In genomic region chr1:98870959-98871903, GRCh38 we compare ENCODE assay signal across 8 cellular contexts.
DNase-seq lines count a peak whose midpoint lies in the region; ATAC-seq and TF ChIP-seq lines count a peak whose summit lies in the region.

No MANE protein-coding gene starts in this region.

- H3K18ac ChIP-seq in H9 (ENCODE audit: insufficient read length, low read depth, low read length): no peak overlapping the region

- H4K20me1 ChIP-seq in H9 (ENCODE audit: control insufficient read depth, insufficient read depth, insufficient read length): no peaks in the 10 kb centered on the region
- H4K20me1 ChIP-seq in MM.1S (ENCODE audit: insufficient read depth, low read length): no peaks in the 10 kb centered on the region
- H4K20me1 ChIP-seq in neural progenitor cell (ENCODE audit: low read depth): no peaks in the 10 kb centered on the region

- H3K4me3 Mint-ChIP-seq in H9 (no peak overlapping the region), neural progenitor cell (no peak overlapping the region), glutamatergic neuron (ENCODE audit: unreplicated experiment) (no peak overlapping the region)
- H3K4me3 Mint-ChIP-seq in activated T-helper 2 cell treated with anti-CD3 and anti-CD28 coated beads, Interferon-gamma antibody, Interleukin-2, Interleukin-4, amounts not matched to agents 10 μg/mL and 5 μg/mL and 100 μg/mL, durations not matched to agents 14 hours and 24 hours and 36 hours (ENCODE audit: low read depth): peak overlapping the region; percentile 60

- H4K91ac ChIP-seq in H9 (ENCODE audit: insufficient read length, low read depth, low read length): no peak overlapping the region

- TF ChIP-seq CTCF in H9 (conservative IDR thresholded peaks at IDR 0.05) (no peak), MM.1S (IDR thresholded peaks at IDR 0.05; ENCODE audit: low read length) (no peak), neural progenitor cell (IDR thresholded peaks at IDR 0.05) (no peak), glutamatergic neuron (IDR thresholded peaks at IDR 0.05; ENCODE audit: partially characterized antibody, unreplicated experiment) (no peak)

- H3K9me3 ChIP-seq in H9 (ENCODE audit: control insufficient read depth, low read depth, low read length): peaks cover 5% of the 10 kb centered on the region
- no peaks in the 10 kb centered on the region for H3K9me3 ChIP-seq in MM.1S (replicated peaks; ENCODE audit: insufficient read depth, low read length)
- no peaks in the 10 kb centered on the region for H3K9me3 ChIP-seq in neural progenitor cell (ENCODE audit: low read depth)

- H3K9ac ChIP-seq in H9 (ENCODE audit: extremely low read depth, insufficient read length, low read length): no peak overlapping the region
- H3K9ac ChIP-seq in MM.1S (ENCODE audit: low read length): no peak overlapping the region
- H3K9ac ChIP-seq in neural progenitor cell: no peak overlapping the region

- H3K79me2 ChIP-seq in H9 (ENCODE audit: insufficient read depth, low read length): no peaks in the 10 kb centered on the region
- H3K79me2 ChIP-seq in MM.1S (ENCODE audit: low read length): no peaks in the 10 kb centered on the region
- H3K79me2 ChIP-seq in neural progenitor cell (ENCODE audit: low read depth): no peaks in the 10 kb centered on the region

- no peak overlapping the region for H2BK5ac ChIP-seq in H9 (ENCODE audit: insufficient read length, low read length)

- H3K27ac ChIP-seq in H9 (ENCODE audit: insufficient read length, low read depth, low read length): no peak overlapping the region
- H3K27ac ChIP-seq in MM.1S (ENCODE audit: low read length): peak overlapping the region; percentile 52; the same call in 1 of the 2 replicates
- no peak overlapping the region for H3K27ac ChIP-seq in neural progenitor cell

- H3K4me2 ChIP-seq in H9 (ENCODE audit: insufficient read depth, insufficient read length, low read length): no peak overlapping the region
- peak overlapping the region; percentile 59; the same call in 1 of the 2 replicates for H3K4me2 ChIP-seq in MM.1S (ENCODE audit: low read depth, low read length)
- no peak overlapping the region for H3K4me2 ChIP-seq in neural progenitor cell

- H3K23ac ChIP-seq in H9 (ENCODE audit: insufficient read length, low read depth, low read length): no peak overlapping the region

- no peak overlapping the region for H2BK12ac ChIP-seq in H9 (ENCODE audit: insufficient read length, low read depth, low read length)

- H3K4me1 Mint-ChIP-seq in H9: peaks cover 0 to 8% of the 10 kb centered on the region in 2 experiments; a peak in 3 of 4 replicates
- H3K4me1 Mint-ChIP-seq in activated T-helper 2 cell treated with anti-CD3 and anti-CD28 coated beads, Interferon-gamma antibody, Interleukin-2, Interleukin-4, amounts not matched to agents 10 μg/mL and 5 μg/mL and 100 μg/mL, durations not matched to agents 14 hours and 24 hours and 36 hours (ENCODE audit: low read depth): peaks cover 22% of the 10 kb centered on the region
- H3K4me1 Mint-ChIP-seq in neural progenitor cell: no peaks in the 10 kb centered on the region
- H3K4me1 Mint-ChIP-seq in glutamatergic neuron (ENCODE audit: low read depth, unreplicated experiment): no peaks in the 10 kb centered on the region

- no peak overlapping the region for H2BK120ac ChIP-seq in H9 (ENCODE audit: low read depth, low read length, poor library complexity, severe bottlenecking)

- H2BK15ac ChIP-seq in H9 (ENCODE audit: low read depth, low read length): no peak overlapping the region

- no peaks in the 10 kb centered on the region for H3K79me1 ChIP-seq in H9 (ENCODE audit: insufficient read depth, low read depth, low read length, poor library complexity, severe bottlenecking)

- H4K8ac ChIP-seq in H9 (replicated peaks; ENCODE audit: insufficient read length, low read depth, low read length): no peak overlapping the region

- H3K4me3 ChIP-seq in MM.1S (ENCODE audit: low read length) (peak overlapping the region; percentile 40; the same call in 1 of the 2 replicates), neural progenitor cell (no peak overlapping the region)

- H2AK5ac ChIP-seq in H9 (ENCODE audit: insufficient read length, low read length): no peak overlapping the region

- no peak overlapping the region for H3K4ac ChIP-seq in H9 (ENCODE audit: low read depth, low read length)

- H3K4me1 ChIP-seq in H9 (ENCODE audit: insufficient read depth, low read length): no peaks in the 10 kb centered on the region
- H3K4me1 ChIP-seq in MM.1S (ENCODE audit: low read length): peaks cover 3% of the 10 kb centered on the region; the same call in 1 of the 2 replicates
- no peaks in the 10 kb centered on the region for H3K4me1 ChIP-seq in neural progenitor cell

- no CpG with 5 or more reads among the region's 9 CpGs for WGBS in H9 (ENCODE audit: extremely low coverage, insufficient read length, low lambda C conversion rate)

- H3K36me3 Mint-ChIP-seq in H9 (ENCODE audit: insufficient read depth in 1 of 3, low read depth in 3 of 3) (peaks cover 3 to 13% (median 8%) of the 10 kb centered on the region in 3 experiments), neural progenitor cell (no peaks in the 10 kb centered on the region), glutamatergic neuron (ENCODE audit: unreplicated experiment) (peaks cover 4% of the 10 kb centered on the region)
- peaks cover 20% of the 10 kb centered on the region for H3K36me3 Mint-ChIP-seq in activated T-helper 2 cell treated with anti-CD3 and anti-CD28 coated beads, Interferon-gamma antibody, Interleukin-2, Interleukin-4, amounts not matched to agents 10 μg/mL and 5 μg/mL and 100 μg/mL, durations not matched to agents 14 hours and 24 hours and 36 hours (ENCODE audit: low read depth)

- H3K23me2 ChIP-seq in H9 (ENCODE audit: insufficient read length, low read depth, low read length, poor library complexity, severe bottlenecking): no peaks in the 10 kb centered on the region

- H3F3A ChIP-seq in MM.1S (ENCODE audit: insufficient read depth, low read length): peaks cover 5% of the 10 kb centered on the region; the same call in 1 of the 2 replicates
- no peaks in the 10 kb centered on the region for H3F3A ChIP-seq in neural progenitor cell (ENCODE audit: low read depth)

- no peak overlapping the region for H3K14ac ChIP-seq in H9 (ENCODE audit: insufficient read depth, low read length)

- H2BK20ac ChIP-seq in H9 (ENCODE audit: low read depth, low read length, poor library complexity, severe bottlenecking): no peak overlapping the region

- H3T11ph ChIP-seq in H9 (ENCODE audit: low read length): no peak overlapping the region

- H3K27me3 Mint-ChIP-seq in H9 (ENCODE audit: low read depth): no peaks in the 10 kb centered on the region
- H3K27me3 Mint-ChIP-seq in activated T-helper 2 cell treated with anti-CD3 and anti-CD28 coated beads, Interferon-gamma antibody, Interleukin-2, Interleukin-4, amounts not matched to agents 10 μg/mL and 5 μg/mL and 100 μg/mL, durations not matched to agents 14 hours and 24 hours and 36 hours (ENCODE audit: low read depth): no peaks in the 10 kb centered on the region
- H3K27me3 Mint-ChIP-seq in neural progenitor cell (ENCODE audit: insufficient read depth, low read depth): no peaks in the 10 kb centered on the region
- no peaks in the 10 kb centered on the region for H3K27me3 Mint-ChIP-seq in glutamatergic neuron (ENCODE audit: unreplicated experiment)

- no peak overlapping the region for H4K5ac ChIP-seq in H9 (ENCODE audit: insufficient read length, low read depth, low read length)

- no peaks in the 10 kb centered on the region for H3K36me3 ChIP-seq in MM.1S (replicated peaks; ENCODE audit: insufficient read depth, low read length)
- H3K36me3 ChIP-seq in neural progenitor cell: no peaks in the 10 kb centered on the region

- H3K9me3 Mint-ChIP-seq in H9: peaks cover 12% of the 10 kb centered on the region in 2 experiments
- peaks cover 28% of the 10 kb centered on the region for H3K9me3 Mint-ChIP-seq in activated T-helper 2 cell treated with anti-CD3 and anti-CD28 coated beads, Interferon-gamma antibody, Interleukin-2, Interleukin-4, amounts not matched to agents 10 μg/mL and 5 μg/mL and 100 μg/mL, durations not matched to agents 14 hours and 24 hours and 36 hours
- H3K9me3 Mint-ChIP-seq in neural progenitor cell: peaks cover 7% of the 10 kb centered on the region
- H3K9me3 Mint-ChIP-seq in glutamatergic neuron (ENCODE audit: unreplicated experiment): no peaks in the 10 kb centered on the region

- intact Hi-C loops in activated T-helper 2 cell treated with anti-CD3 and anti-CD28 coated beads, Interferon-gamma antibody, Interleukin-2, Interleukin-4, amounts not matched to agents 10 μg/mL and 5 μg/mL and 100 μg/mL, durations not matched to agents 14 hours and 24 hours and 36 hours (cut with micrococcal nuclease): no loop called here

- no peak for TF ChIP-seq POLR2A in GM18505 (IDR thresholded peaks at IDR 0.05; ENCODE audit: borderline replicate concordance, extremely low read depth, insufficient read depth, insufficient read length)

- no peak overlapping the region for H2AFZ ChIP-seq in H9 (ENCODE audit: low read length)
- peak overlapping the region; percentile 81 for H2AFZ ChIP-seq in MM.1S (ENCODE audit: low read length)
- H2AFZ ChIP-seq in neural progenitor cell (replicated peaks): peak overlapping the region; percentile 5

- H3K56ac ChIP-seq in H9 (ENCODE audit: insufficient read length, low read depth, low read length): no peak overlapping the region

- no peaks in the 10 kb centered on the region for H3K27me3 ChIP-seq in H9 (ENCODE audit: insufficient read depth, low read length)
- H3K27me3 ChIP-seq in MM.1S (replicated peaks; ENCODE audit: insufficient read depth, low read length): no peaks in the 10 kb centered on the region
- no peaks in the 10 kb centered on the region for H3K27me3 ChIP-seq in neural progenitor cell

- peak; percentile 99 for ATAC-seq in GM18505 (IDR thresholded peaks at IDR 0.05; ENCODE audit: unreplicated experiment)

- DNase-seq in H9 (no peak), MM.1S (peak; percentile 90), neural progenitor cell (ENCODE audit: low spot score) (no peak), glutamatergic neuron (no peak), NCI-H82 treated with DMSO at 0.1 percent for 48 hours (lab: John Stamatoyannopoulos, UW; ENCODE audit: unreplicated experiment) (no peak), anterior cingulate cortex (lab: John Stamatoyannopoulos, UW) (no peak)
- peak; percentile 54 for DNase-seq in activated T-helper 2 cell treated with anti-CD3 and anti-CD28 coated beads, Interferon-gamma antibody, Interleukin-2, Interleukin-4, amounts not matched to agents 10 μg/mL and 5 μg/mL and 100 μg/mL, durations not matched to agents 14 hours and 24 hours and 36 hours (ENCODE audit: low spot score)

- no peaks in the 10 kb centered on the region for H3K9me2 ChIP-seq in MM.1S (replicated peaks; ENCODE audit: insufficient read depth, low read length)

- H3K27ac Mint-ChIP-seq in H9 (peak overlapping the region in 2 of 3 experiments; percentile 11 to 56; a peak in 4 of 7 replicates), neural progenitor cell (no peak overlapping the region), glutamatergic neuron (ENCODE audit: unreplicated experiment) (no peak overlapping the region)
- peak overlapping the region; percentile 87 for H3K27ac Mint-ChIP-seq in activated T-helper 2 cell treated with anti-CD3 and anti-CD28 coated beads, Interferon-gamma antibody, Interleukin-2, Interleukin-4, amounts not matched to agents 10 μg/mL and 5 μg/mL and 100 μg/mL, durations not matched to agents 14 hours and 24 hours and 36 hours

Comparison
In these comparisons a context has a peak if more than half of its experiments do, and no peak if none do; other contexts are left out.
1. DNase-seq: peak in MM.1S (single experiment) and activated T-helper 2 cell treated with anti-CD3 and anti-CD28 coated beads, Interferon-gamma antibody, Interleukin-2, Interleukin-4, amounts not matched to agents 10 μg/mL and 5 μg/mL and 100 μg/mL, durations not matched to agents 14 hours and 24 hours and 36 hours (single experiment); none in H9 (single experiment), neural progenitor cell (single experiment), glutamatergic neuron (single experiment), NCI-H82 treated with DMSO at 0.1 percent for 48 hours (single experiment) and anterior cingulate cortex (0 of 58).
2. H3K27ac Mint-ChIP-seq: peak in H9 (2 of 3) and activated T-helper 2 cell treated with anti-CD3 and anti-CD28 coated beads, Interferon-gamma antibody, Interleukin-2, Interleukin-4, amounts not matched to agents 10 μg/mL and 5 μg/mL and 100 μg/mL, durations not matched to agents 14 hours and 24 hours and 36 hours (single experiment); none in neural progenitor cell (single experiment) and glutamatergic neuron (single experiment).